22 cellular contexts compared by ENCODE assay signal in the genomic region with DNA sequence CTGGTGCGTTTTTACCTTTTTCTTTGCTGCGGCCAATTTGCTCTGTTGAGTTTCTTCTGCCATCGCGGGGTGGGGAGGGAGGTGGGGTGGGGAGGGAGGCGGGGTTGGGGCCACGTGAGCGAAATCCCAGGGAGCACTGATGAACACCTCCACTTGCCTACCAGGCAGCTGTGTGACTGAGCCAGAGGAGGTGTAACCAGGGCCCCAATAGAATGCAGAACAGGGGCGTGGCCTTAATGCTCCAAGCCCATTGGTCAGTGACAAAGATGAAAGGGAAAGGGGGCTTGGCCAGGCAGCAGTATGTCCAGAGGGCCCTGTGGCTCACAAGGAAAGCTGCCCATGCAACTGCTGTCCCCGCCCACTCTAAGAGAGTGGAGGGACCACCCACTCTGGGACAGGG. TPM values are rescaled to one million over a fixed set of nuclear protein-coding genes. Genes with fewer than 3 reads are reported as not detected.
A peak's percentile ranks its signal among the peaks of the same experiment; 100 is the strongest.
DNase-seq lines count a peak whose midpoint lies in the region; ATAC-seq and TF ChIP-seq lines count a peak whose summit lies in the region.
"Had no signal": no experiment of that assay in that cellular context is flagged by ENCODE, and none has a peak within 500 bp of the region (broad histone marks: within the 10 kb centered on the region; RNA-seq: fewer than 3 reads in every experiment).

No MANE protein-coding gene starts in this region.

- no peak overlapping the region for H3K4me3 ChIP-seq in NB4 (ENCODE audit: low read depth, low read length)
- H3K4me3 ChIP-seq in endodermal cell (ENCODE audit: low read length), result no peak overlapping the region
- no peak overlapping the region for H3K4me3 ChIP-seq in ovary
- no peak overlapping the region for H3K4me3 ChIP-seq in upper lobe of right lung
- H3K4me3 ChIP-seq: BLaER1, GM23248 had no signal

- H3K27ac Mint-ChIP-seq in activated CD4-positive, alpha-beta T cell treated with anti-CD3 and anti-CD28 coated beads, Interleukin-2, amount 10 ng/mL, durations not matched to agents 24 days and 14 days, result no peak overlapping the region
- no peak overlapping the region for H3K27ac Mint-ChIP-seq in endodermal cell
- H3K27ac Mint-ChIP-seq: CD8-positive, alpha-beta T cell had no signal

- H3K9me3 ChIP-seq in endodermal cell (ENCODE audit: control insufficient read depth, low read length) (no peaks in the 10 kb centered on the region), ovary (no peaks in the 10 kb centered on the region), upper lobe of right lung (no peaks in the 10 kb centered on the region)
- H3K9me3 ChIP-seq: BLaER1, SK-N-SH had no signal

- no peaks in the 10 kb centered on the region for H3K36me3 Mint-ChIP-seq in activated CD4-positive, alpha-beta T cell treated with anti-CD3 and anti-CD28 coated beads, Interleukin-2, amount 10 ng/mL, durations not matched to agents 24 days and 14 days (ENCODE audit: low read depth)
- H3K36me3 Mint-ChIP-seq in endodermal cell (ENCODE audit: low read depth), result no peaks in the 10 kb centered on the region
- H3K36me3 Mint-ChIP-seq: CD8-positive, alpha-beta T cell had no signal

- no peak overlapping the region for H3K4me3 Mint-ChIP-seq in activated CD4-positive, alpha-beta T cell treated with anti-CD3 and anti-CD28 coated beads, Interleukin-2, amount 10 ng/mL, durations not matched to agents 24 days and 14 days
- H3K4me3 Mint-ChIP-seq in endodermal cell, result no peak overlapping the region
- H3K4me3 Mint-ChIP-seq: CD8-positive, alpha-beta T cell had no signal

- H3K27ac ChIP-seq in endodermal cell (ENCODE audit: low read depth, low read length) (no peak overlapping the region), ovary (no peak overlapping the region), upper lobe of right lung (no peak overlapping the region)
- H3K27ac ChIP-seq: BLaER1, GM23248 had no signal

- TF ChIP-seq EP300 in ovary (IDR thresholded peaks at IDR 0.05), result no peak

- WGBS in endodermal cell (ENCODE audit: insufficient coverage in 1 of 2, insufficient read length in 1 of 2), 2 experiments, result 79 to 96% methylated on average over 2 to 4 of the region's 9 CpGs
- WGBS in ovary, 3 donors, result 79 to 84% (median 83%) methylated on average over 9 of the region's 9 CpGs

- no peak for TF ChIP-seq CTCF in NB4 (IDR thresholded peaks at IDR 0.05; ENCODE audit: low read depth, low read length)
- TF ChIP-seq CTCF in endodermal cell (conservative IDR thresholded peaks at IDR 0.05), result no peak
- no peak for TF ChIP-seq CTCF in ovary (IDR thresholded peaks at IDR 0.05)
- no peak for TF ChIP-seq CTCF in upper lobe of right lung (IDR thresholded peaks at IDR 0.05)

- intact Hi-C loops in activated CD4-positive, alpha-beta T cell treated with anti-CD3 and anti-CD28 coated beads, Interleukin-2, amount 10 ng/mL, durations not matched to agents 24 days and 14 days (cut with micrococcal nuclease), result no loop called here
- intact Hi-C loops in ovary (cut with DNase I) (no loop called here), upper lobe of right lung (cut with DNase I) (no loop called here)

- H3K36me3 ChIP-seq in endodermal cell (ENCODE audit: control insufficient read depth, insufficient read depth, low read length) (no peaks in the 10 kb centered on the region), ovary (no peaks in the 10 kb centered on the region), upper lobe of right lung (no peaks in the 10 kb centered on the region)
- H3K36me3 ChIP-seq: BLaER1 had no signal

- H3K9ac ChIP-seq in endodermal cell (ENCODE audit: extremely low read depth, low read length, poor library complexity, severe bottlenecking), result no peak overlapping the region
- H3K9ac ChIP-seq: BLaER1, GM23248, SK-N-SH had no signal

- peaks cover 2% of the 10 kb centered on the region for H3K4me1 Mint-ChIP-seq in activated CD4-positive, alpha-beta T cell treated with anti-CD3 and anti-CD28 coated beads, Interleukin-2, amount 10 ng/mL, durations not matched to agents 24 days and 14 days
- H3K4me1 Mint-ChIP-seq in endodermal cell, result no peaks in the 10 kb centered on the region

- H3K27me3 ChIP-seq in endodermal cell (ENCODE audit: control insufficient read depth, insufficient read depth, low read length, poor library complexity, severe bottlenecking) (no peaks in the 10 kb centered on the region), ovary (no peaks in the 10 kb centered on the region), upper lobe of right lung (no peaks in the 10 kb centered on the region)
- H3K27me3 ChIP-seq: BLaER1 had no signal

- H3K27me3 Mint-ChIP-seq in activated CD4-positive, alpha-beta T cell treated with anti-CD3 and anti-CD28 coated beads, Interleukin-2, amount 10 ng/mL, durations not matched to agents 24 days and 14 days, result peaks cover 16% of the 10 kb centered on the region
- peaks cover 4% of the 10 kb centered on the region for H3K27me3 Mint-ChIP-seq in endodermal cell (ENCODE audit: insufficient read depth)

- ATAC-seq in upper lobe of right lung, result no peak
- ATAC-seq: CD8-positive, alpha-beta T cell; Right ventricle myocardium inferior had no signal

- H3K4me1 ChIP-seq in endodermal cell (ENCODE audit: control insufficient read depth, insufficient read depth, low read length) (no peaks in the 10 kb centered on the region), ovary (ENCODE audit: insufficient read depth) (no peaks in the 10 kb centered on the region), upper lobe of right lung (no peaks in the 10 kb centered on the region)
- H3K4me1 ChIP-seq: BLaER1 had no signal

- no peak for TF ChIP-seq POLR2A in NB4 (IDR thresholded peaks at IDR 0.05; ENCODE audit: extremely low read depth, insufficient read length)
- TF ChIP-seq POLR2A in ovary (IDR thresholded peaks at IDR 0.05), result no peak

- no peaks in the 10 kb centered on the region for H3K9me3 Mint-ChIP-seq in activated CD4-positive, alpha-beta T cell treated with anti-CD3 and anti-CD28 coated beads, Interleukin-2, amount 10 ng/mL, durations not matched to agents 24 days and 14 days
- no peaks in the 10 kb centered on the region for H3K9me3 Mint-ChIP-seq in endodermal cell
- H3K9me3 Mint-ChIP-seq: CD8-positive, alpha-beta T cell had no signal

- DNase-seq in activated CD4-positive, alpha-beta T cell treated with anti-CD3 and anti-CD28 coated beads, Interleukin-2, amount 10 ng/mL, durations not matched to agents 24 days and 14 days, result peak; percentile 36
- DNase-seq in activated CD4-positive, alpha-beta T cell treated with anti-CD3 and anti-CD28 coated beads for 4 hours, result no peak
- DNase-seq in NB4 (ENCODE audit: low read depth) (peak; percentile 10), endodermal cell (peak; percentile 70), ovary (no peak), NCI-H187 (lab: John Stamatoyannopoulos, UW) (no peak), upper lobe of right lung (no peak)
- DNase-seq in stimulated activated CD4-positive, alpha-beta T cell treated with anti-CD3 and anti-CD28 coated beads, Interleukin-2, amount 100 ng/mL, for 48 hours, result no peak
- DNase-seq: 8988T; CD8-positive, alpha-beta T cell; DMS79 treated with DMSO at 0.1 percent for 48 hours; GF-D8; GM23248; KBM-7; NCI-H1105; NCI-H1694 treated with DMSO at 0.1 percent for 48 hours; NCI-H446 treated with DMSO at 0.1 percent for 48 hours; NCI-H748 treated with DMSO at 0.1 percent for 48 hours; SK-N-SH had no signal

RNA-seq across cellular contexts. Expression of a gene that starts 21.4 kb away (rescaled TPM):
- not detected in 2 replicates for total RNA-seq in activated CD4-positive, alpha-beta T cell treated with anti-CD3 and anti-CD28 coated beads, Interleukin-2, amount 10 ng/mL, durations not matched to agents 24 days and 14 days
- total RNA-seq in endodermal cell (not detected), ovary (not detected), upper lobe of right lung (not detected)
- not detected for polyA plus RNA-seq in endodermal cell (2013, experiment 1 of 2)
- polyA plus RNA-seq in endodermal cell (2013, experiment 2 of 2), result not detected
- not detected for polyA plus RNA-seq in ovary
- total RNA-seq: CD8-positive, alpha-beta T cell; GM23248; Right ventricle myocardium inferior; T-helper 1 cell treated with Interleukin-12 subunit alpha and Interleukin-12 subunit beta and Interleukin-4 antibody, amounts not matched to agents 30 ng/mL and 1 ng/mL, for 36 hours had no signal
- polyA plus RNA-seq: GM23248, SK-N-SH had no signal

RNA-seq across cellular contexts. Expression of a gene that starts 30.1 kb away (rescaled TPM):
- not detected in 2 replicates for total RNA-seq in activated CD4-positive, alpha-beta T cell treated with anti-CD3 and anti-CD28 coated beads, Interleukin-2, amount 10 ng/mL, durations not matched to agents 24 days and 14 days
- total RNA-seq in endodermal cell (not detected), ovary (not detected), upper lobe of right lung (not detected)
- polyA plus RNA-seq in endodermal cell (2013, experiment 1 of 2), result not detected
- not detected for polyA plus RNA-seq in endodermal cell (2013, experiment 2 of 2)
- not detected for polyA plus RNA-seq in ovary
- total RNA-seq: CD8-positive, alpha-beta T cell; GM23248; Right ventricle myocardium inferior; T-helper 1 cell treated with Interleukin-12 subunit alpha and Interleukin-12 subunit beta and Interleukin-4 antibody, amounts not matched to agents 30 ng/mL and 1 ng/mL, for 36 hours had no signal
- polyA plus RNA-seq: GM23248, SK-N-SH had no signal

RNA-seq across cellular contexts. Expression of a gene that starts 57.7 kb away (rescaled TPM):
- total RNA-seq in activated CD4-positive, alpha-beta T cell treated with anti-CD3 and anti-CD28 coated beads, Interleukin-2, amount 10 ng/mL, durations not matched to agents 24 days and 14 days, result 11.5 and 13.2 TPM in 2 replicates
- total RNA-seq in endodermal cell (10 to 100 TPM; 11.7 to 13.6 TPM), ovary (10 to 100 TPM; 11.9 to 23.5 (median 15.9) TPM), upper lobe of right lung (12.0 TPM)
- 10.1 TPM for polyA plus RNA-seq in endodermal cell (2013, experiment 1 of 2)
- 9.3 TPM for polyA plus RNA-seq in endodermal cell (2013, experiment 2 of 2)
- polyA plus RNA-seq in ovary, result 10 to 100 TPM; 10.1 to 15.3 TPM

Comparison
In these comparisons a context has a peak if more than half of its experiments do, and no peak if none do; other contexts are left out.
1. DNase-seq: peak in activated CD4-positive, alpha-beta T cell treated with anti-CD3 and anti-CD28 coated beads, Interleukin-2, amount 10 ng/mL, durations not matched to agents 24 days and 14 days (single experiment), NB4 (single experiment) and endodermal cell (single experiment); none in activated CD4-positive, alpha-beta T cell treated with anti-CD3 and anti-CD28 coated beads for 4 hours (0 of 2), ovary (0 of 5), NCI-H187 (0 of 2), stimulated activated CD4-positive, alpha-beta T cell treated with anti-CD3 and anti-CD28 coated beads, Interleukin-2, amount 100 ng/mL, for 48 hours (0 of 2) and upper lobe of right lung (single experiment).